ENCODE assay signal across 14 cellular contexts in the genomic region with DNA sequence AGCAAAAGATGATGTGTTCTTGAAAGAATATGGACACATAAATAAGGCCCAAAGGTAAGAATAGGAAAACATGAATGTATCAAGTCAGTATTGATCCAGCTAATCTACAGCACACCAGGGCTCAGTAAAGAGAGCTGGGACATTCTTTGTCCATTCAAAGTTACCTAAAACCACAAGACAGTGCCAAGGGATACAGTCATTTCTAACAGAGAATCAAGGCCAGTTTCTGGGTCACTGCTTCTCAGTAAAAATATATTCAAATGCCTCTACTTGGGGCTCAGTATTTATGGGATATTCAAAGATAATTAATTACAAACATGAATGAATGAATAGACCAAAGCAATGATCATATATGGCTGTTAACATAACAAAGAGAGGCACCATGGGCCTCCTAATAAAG. TPM values are rescaled to one million over a fixed set of nuclear protein-coding genes. Genes with fewer than 3 reads are reported as not detected.
DNase-seq lines count a peak whose midpoint lies in the region; ATAC-seq and TF ChIP-seq lines count a peak whose summit lies in the region.
"Had no signal": no experiment of that assay in that cellular context is flagged by ENCODE, and none has a peak within 500 bp of the region (broad histone marks: within the 10 kb centered on the region; RNA-seq: fewer than 3 reads in every experiment).

No MANE protein-coding gene starts in this region.

- H4K20me1 ChIP-seq in BLaER1 treated with 17β-estradiol and CSF1 and Interleukin-3, amounts not matched to agents 10 nM and 100 nM: peaks cover 0 to 19% (median 0%) of the 10 kb centered on the region in 11 experiments; a peak in 6 of 22 replicates

- H3K9me3 ChIP-seq in BLaER1 treated with 17β-estradiol and CSF1 and Interleukin-3, amounts not matched to agents 10 nM and 100 nM (replicated peaks in 1 of 11): no peaks in the 10 kb centered on the region
- H3K9me3 ChIP-seq: BE2C, Peyer's patch had no signal

- H3K4me1 Mint-ChIP-seq in HFFc6 (ENCODE audit: low read depth): peaks cover 59% of the 10 kb centered on the region
- peaks cover 57% of the 10 kb centered on the region for H3K4me1 Mint-ChIP-seq in activated CD8-positive, alpha-beta T cell treated with anti-CD3 and anti-CD28 coated beads for 36 hours (ENCODE audit: low read depth)

- no peak for TF ChIP-seq CTCF in HFFc6 (IDR thresholded peaks at IDR 0.05)
- TF ChIP-seq CTCF in activated CD8-positive, alpha-beta T cell treated with anti-CD3 and anti-CD28 coated beads for 36 hours (IDR thresholded peaks at IDR 0.05): no peak

- H3K9me3 Mint-ChIP-seq in HFFc6: no peaks in the 10 kb centered on the region
- peaks cover 3% of the 10 kb centered on the region for H3K9me3 Mint-ChIP-seq in activated CD8-positive, alpha-beta T cell treated with anti-CD3 and anti-CD28 coated beads for 36 hours

- H3K4me1 ChIP-seq in BLaER1 treated with 17β-estradiol and CSF1 and Interleukin-3, amounts not matched to agents 10 nM and 100 nM: peaks cover 60 to 90% (median 75%) of the 10 kb centered on the region in 10 experiments
- H3K4me1 ChIP-seq: BE2C had no signal

- no peak overlapping the region for H3K4me3 ChIP-seq in BLaER1 treated with 17β-estradiol and CSF1 and Interleukin-3, amounts not matched to agents 10 nM and 100 nM
- H3K4me3 ChIP-seq: Peyer's patch had no signal

- H3K4me3 Mint-ChIP-seq in HFFc6: 0 out of 2 replicates have a peak overlapping the region, but pooled peaks have one; percentile 2
- H3K4me3 Mint-ChIP-seq in activated CD8-positive, alpha-beta T cell treated with anti-CD3 and anti-CD28 coated beads for 36 hours: no peak overlapping the region

- peaks cover 29 to 54% (median 36%) of the 10 kb centered on the region in 11 experiments for H3K36me3 ChIP-seq in BLaER1 treated with 17β-estradiol and CSF1 and Interleukin-3, amounts not matched to agents 10 nM and 100 nM
- H3K36me3 ChIP-seq: BE2C had no signal

- CTCF ChIA-PET in activated CD8-positive, alpha-beta T cell treated with anti-CD3 and anti-CD28 coated beads for 36 hours (lab: Charles Lee): no interaction called here

- H3K4me2 ChIP-seq in BLaER1 treated with 17β-estradiol and CSF1 and Interleukin-3, amounts not matched to agents 10 nM and 100 nM: peak overlapping the region; percentile 11 to 85 (median 64)

- H3K27ac ChIP-seq in BLaER1 treated with 17β-estradiol and CSF1 and Interleukin-3, amounts not matched to agents 10 nM and 100 nM: peak overlapping the region; percentile 0 to 74 (median 55); a peak in 16 of 22 replicates
- H3K27ac ChIP-seq: Peyer's patch, VCaP had no signal

- H3K9ac ChIP-seq in BLaER1 treated with 17β-estradiol and CSF1 and Interleukin-3, amounts not matched to agents 10 nM and 100 nM: no peak overlapping the region

- peaks cover 16% of the 10 kb centered on the region for H3K36me3 Mint-ChIP-seq in HFFc6 (ENCODE audit: low read depth)
- peaks cover 30% of the 10 kb centered on the region for H3K36me3 Mint-ChIP-seq in activated CD8-positive, alpha-beta T cell treated with anti-CD3 and anti-CD28 coated beads for 36 hours (ENCODE audit: low read depth)

- H3K27me3 Mint-ChIP-seq in HFFc6 (ENCODE audit: insufficient read depth): no peaks in the 10 kb centered on the region; the same call in 1 of the 2 replicates
- no peaks in the 10 kb centered on the region for H3K27me3 Mint-ChIP-seq in activated CD8-positive, alpha-beta T cell treated with anti-CD3 and anti-CD28 coated beads for 36 hours

- POLR2A ChIA-PET in activated CD8-positive, alpha-beta T cell treated with anti-CD3 and anti-CD28 coated beads for 36 hours (lab: Charles Lee): no interaction called here

- peak overlapping the region; percentile 67 for H3K27ac Mint-ChIP-seq in HFFc6
- peak overlapping the region; percentile 62 for H3K27ac Mint-ChIP-seq in activated CD8-positive, alpha-beta T cell treated with anti-CD3 and anti-CD28 coated beads for 36 hours

- no peak for ATAC-seq in activated CD8-positive, alpha-beta T cell treated with anti-CD3 and anti-CD28 coated beads for 36 hours

- no peaks in the 10 kb centered on the region for H3K27me3 ChIP-seq in BLaER1 treated with 17β-estradiol and CSF1 and Interleukin-3, amounts not matched to agents 10 nM and 100 nM
- H3K27me3 ChIP-seq: BE2C, Peyer's patch had no signal

- intact Hi-C loops in activated CD8-positive, alpha-beta T cell treated with anti-CD3 and anti-CD28 coated beads for 36 hours (cut with micrococcal nuclease): no loop called here

- no peak for DNase-seq in HFFc6
- no peak for DNase-seq in activated CD8-positive, alpha-beta T cell treated with anti-CD3 and anti-CD28 coated beads for 36 hours
- peak; percentile 49 for DNase-seq in kidney glomerular epithelial cell (lab: John Stamatoyannopoulos, UW)
- DNase-seq in foreskin melanocyte: no peak
- DNase-seq in NK-92 treated with Interleukin-12 subunit alpha and Interleukin-12 subunit beta, amount 100 ng/mL, for 24 hours (lab: John Stamatoyannopoulos, UW): no peak
- DNase-seq in stimulated activated naive CD4-positive, alpha-beta T cell treated with Interleukin-2 at 50 U/mL for 16 hours (lab: John Stamatoyannopoulos, UW): no peak
- no peak for DNase-seq in activated CD4-positive, CD25-positive, alpha-beta regulatory T cell (lab: John Stamatoyannopoulos, UW)
- DNase-seq: activated naive CD4-positive, alpha-beta T cell; BE2C; midbrain; NCI-H2029; Peyer's patch had no signal

RNA-seq across cellular contexts. Expression of a gene that starts 35.0 kb away (rescaled TPM):
- total RNA-seq in HFFc6 (2021; fragmentation: NEBNext Ultra II Directional; extraction: Animal tissue kit (Norgen Biotek cat#: 25700)): 10 to 100 TPM; 20.7 to 26.0 (median 22.4) TPM
- 10 to 100 TPM; 19.7 to 19.9 TPM for total RNA-seq in activated CD8-positive, alpha-beta T cell treated with anti-CD3 and anti-CD28 coated beads for 36 hours
